Comparison of ENCODE assay signal across 1 cellular context in genomic region chr15:72566973-72567372, GRCh38.
TF ChIP-seq lines count a peak whose summit lies in the region.

No MANE protein-coding gene starts in this region.

TF ChIP-seq in HEK293, 187 proteins besides CTCF, POLR2A, EP300 and RAD21 (continued from another document):
- TF ChIP-seq BCL6B (tag by site-specific recombination; IDR thresholded peaks at IDR 0.05) (no peak), ZNF768 (tag by site-specific recombination; IDR thresholded peaks at IDR 0.05) (no peak), PATZ1 (tag by site-specific recombination; IDR thresholded peaks at IDR 0.05) (no peak), GLI2 (tag by site-specific recombination; IDR thresholded peaks at IDR 0.05; ENCODE audit: borderline replicate concordance, low read depth) (no peak), ZNF548 (tag by site-specific recombination; IDR thresholded peaks at IDR 0.05) (no peak), ZNF518A (tag by site-specific recombination; conservative IDR thresholded peaks at IDR 0.05; ENCODE audit: low read depth) (no peak), ZNF777 (tag by site-specific recombination; IDR thresholded peaks at IDR 0.05; ENCODE audit: borderline replicate concordance) (no peak), ZNF670 (tag by site-specific recombination; IDR thresholded peaks at IDR 0.05; ENCODE audit: low read depth) (no peak), GFI1B (tag by site-specific recombination; IDR thresholded peaks at IDR 0.05) (no peak), ZNF530 (tag by site-specific recombination; IDR thresholded peaks at IDR 0.05; ENCODE audit: low read depth) (no peak), SP7 (tag by site-specific recombination; IDR thresholded peaks at IDR 0.05) (no peak), ZSCAN4 (tag by site-specific recombination; IDR thresholded peaks at IDR 0.05) (no peak), ZNF624 (tag by site-specific recombination; IDR thresholded peaks at IDR 0.05) (no peak), ZNF837 (tag by site-specific recombination; IDR thresholded peaks at IDR 0.05) (no peak), PRDM1 (tag by site-specific recombination; IDR thresholded peaks at IDR 0.05) (no peak), ZNF404 (tag by site-specific recombination; IDR thresholded peaks at IDR 0.05) (no peak), ZNF513 (tag by site-specific recombination; IDR thresholded peaks at IDR 0.05) (no peak)
